ENCODE assay signal across 10 cellular contexts in the genomic region with DNA sequence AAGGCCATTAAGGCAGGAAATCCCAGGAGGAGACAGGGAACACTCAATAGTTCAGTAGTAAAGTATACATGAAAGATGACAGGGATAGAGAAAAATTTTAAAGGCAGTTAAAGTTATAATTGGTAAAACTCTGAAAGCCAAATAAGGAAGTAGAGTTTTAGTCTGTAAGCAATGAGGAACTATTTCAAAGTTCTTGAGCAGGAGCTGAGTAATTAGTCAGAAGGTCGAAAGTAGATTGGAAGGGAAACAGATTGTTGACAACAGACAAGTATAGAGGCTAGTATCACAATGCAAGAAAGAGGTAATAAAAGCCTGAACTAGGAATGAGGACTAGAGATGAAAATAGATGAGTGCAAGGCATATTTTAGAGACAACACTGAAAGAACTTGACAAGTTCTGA.
DNase-seq lines count a peak whose midpoint lies in the region; ATAC-seq and TF ChIP-seq lines count a peak whose summit lies in the region.
"Had no signal": no experiment of that assay in that cellular context is flagged by ENCODE, and none has a peak within 500 bp of the region (broad histone marks: within the 10 kb centered on the region; RNA-seq: fewer than 3 reads in every experiment).

No MANE protein-coding gene starts in this region.

- H3K27me3 ChIP-seq in mucosa of rectum (ENCODE audit: control insufficient read depth in 2 of 2, insufficient read depth in 2 of 2, low read length in 2 of 2), result no peaks in the 10 kb centered on the region

- H3K9me3 ChIP-seq in T-helper 17 cell (ENCODE audit: control insufficient read depth, low read length, poor library complexity, severe bottlenecking) (no peaks in the 10 kb centered on the region), mucosa of rectum (ENCODE audit: control insufficient read depth in 2 of 2, low read length in 2 of 2) (peaks cover 0 to 3% of the 10 kb centered on the region in 2 donors)

- peak overlapping the region; percentile 71 to 86 for H3K27ac ChIP-seq in mucosa of rectum (ENCODE audit: low read depth in 2 of 2, low read length in 2 of 2)

- no peak for TF ChIP-seq POLR2A in erythroblast (IDR thresholded peaks at IDR 0.05; ENCODE audit: low read length)

- peak overlapping the region in 1 of 2 donors; percentile 32 for H3K9ac ChIP-seq in mucosa of rectum (ENCODE audit: low read depth in 1 of 2, low read length in 2 of 2)

- peaks cover 11 to 20% of the 10 kb centered on the region in 2 donors for H3K4me1 ChIP-seq in mucosa of rectum (ENCODE audit: control insufficient read depth in 2 of 2, insufficient read depth in 2 of 2, low read length in 2 of 2)

- peak; percentile 35 for DNase-seq in GDM1 (lab: John Stamatoyannopoulos, UW)
- no peak for DNase-seq in T-helper 17 cell
- DNase-seq in erythroblast (lab: John Stamatoyannopoulos, UW), result no peak
- no peak for DNase-seq in NCI-H2227 (lab: John Stamatoyannopoulos, UW; ENCODE audit: unreplicated experiment)
- DNase-seq in naive thymus-derived CD8-positive, alpha-beta T cell, result no peak
- DNase-seq: anterior cingulate cortex, kidney glomerular epithelial cell had no signal

- no peaks in the 10 kb centered on the region for H3K9me3 Mint-ChIP-seq in naive thymus-derived CD8-positive, alpha-beta T cell

- no peak overlapping the region for H3K27ac Mint-ChIP-seq in T-helper 17 cell
- no peak overlapping the region for H3K27ac Mint-ChIP-seq in naive thymus-derived CD8-positive, alpha-beta T cell

- POLR2A ChIA-PET in naive thymus-derived CD8-positive, alpha-beta T cell (lab: Charles Lee), result no interaction called here

- H3K4me3 Mint-ChIP-seq in T-helper 17 cell, result no peak overlapping the region
- H3K4me3 Mint-ChIP-seq in naive thymus-derived CD8-positive, alpha-beta T cell, result no peak overlapping the region

- peak overlapping the region in 1 of 2 donors; percentile 26 for H3K4me3 ChIP-seq in mucosa of rectum (ENCODE audit: low read length in 2 of 2)

- H3K4me1 Mint-ChIP-seq in T-helper 17 cell, result peaks cover 8% of the 10 kb centered on the region
- H3K4me1 Mint-ChIP-seq in naive thymus-derived CD8-positive, alpha-beta T cell, result peaks cover 0 to 16% (median 2%) of the 10 kb centered on the region in 4 donors

- no peaks in the 10 kb centered on the region for H3K36me3 ChIP-seq in mucosa of rectum (ENCODE audit: control insufficient read depth in 2 of 2, insufficient read depth in 2 of 2, low read length in 2 of 2)

- no peaks in the 10 kb centered on the region for H3K27me3 Mint-ChIP-seq in T-helper 17 cell
- no peaks in the 10 kb centered on the region for H3K27me3 Mint-ChIP-seq in naive thymus-derived CD8-positive, alpha-beta T cell

- peak; percentile 76 for ATAC-seq in HG02885 (IDR thresholded peaks at IDR 0.05; ENCODE audit: poor library complexity, unreplicated experiment)
- peak; percentile 52 for ATAC-seq in T-helper 17 cell
- ATAC-seq in GM18870 (IDR thresholded peaks at IDR 0.05; ENCODE audit: unreplicated experiment), result no peak
- ATAC-seq in naive thymus-derived CD8-positive, alpha-beta T cell, result no peak

- H3K36me3 Mint-ChIP-seq in T-helper 17 cell (ENCODE audit: low read depth), result peaks cover 10% of the 10 kb centered on the region
- peaks cover 14 to 34% (median 16%) of the 10 kb centered on the region in 3 donors for H3K36me3 Mint-ChIP-seq in naive thymus-derived CD8-positive, alpha-beta T cell

Comparison
In these comparisons a context has a peak if more than half of its experiments do, and no peak if none do; other contexts are left out.
1. ATAC-seq: peak in HG02885 (single experiment) and T-helper 17 cell (single experiment); none in GM18870 (single experiment) and naive thymus-derived CD8-positive, alpha-beta T cell (0 of 2).